In the genomic region with DNA sequence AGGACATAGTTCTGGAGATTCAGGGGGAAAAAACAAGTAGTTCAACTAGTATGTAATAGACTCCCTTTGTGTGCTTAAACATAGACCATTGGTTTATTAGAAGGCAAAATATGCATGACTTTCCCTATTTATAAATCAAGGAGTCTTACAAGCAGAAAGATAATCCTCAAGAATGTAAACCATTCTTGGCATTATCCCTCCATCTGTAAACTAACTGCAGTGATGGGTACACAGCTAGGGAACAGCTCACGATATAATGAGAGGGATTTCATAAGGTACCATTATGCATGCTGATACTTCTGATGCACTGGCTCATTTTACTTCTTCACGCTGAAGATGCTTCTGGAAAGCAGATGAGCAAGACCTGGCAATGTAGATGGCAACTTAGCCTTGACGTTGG, we compare ENCODE assay signal across 8 cellular contexts. TPM values are rescaled to one million over a fixed set of nuclear protein-coding genes. Genes with fewer than 3 reads are reported as not detected.
DNase-seq lines count a peak whose midpoint lies in the region; ATAC-seq and TF ChIP-seq lines count a peak whose summit lies in the region.

No MANE protein-coding gene starts in this region.

- ATAC-seq in HG02588 (IDR thresholded peaks at IDR 0.05; ENCODE audit: unreplicated experiment), result no peak

- H3K36me3 ChIP-seq in Peyer's patch, result no peaks in the 10 kb centered on the region

- POLR2A ChIA-PET in activated CD4-positive, alpha-beta memory T cell treated with anti-CD3 and anti-CD28 coated beads for 36 hours (lab: Charles Lee), result no interaction called here

- no peaks in the 10 kb centered on the region for H3K9me3 Mint-ChIP-seq in activated T-cell treated with anti-CD3 and anti-CD28 coated beads, Interleukin-2, amount 50 U/mL, for 24 hours
- peaks cover 2% of the 10 kb centered on the region for H3K9me3 Mint-ChIP-seq in activated CD4-positive, alpha-beta memory T cell treated with anti-CD3 and anti-CD28 coated beads for 36 hours

- intact Hi-C loops in activated CD4-positive, alpha-beta memory T cell treated with anti-CD3 and anti-CD28 coated beads for 36 hours (cut with micrococcal nuclease), result loop anchor here (10.0 kb wide), 1 partner anchor 848 kb away; no protein-coding TSS in a partner anchor

- peak overlapping the region; percentile 99 for H3K4me3 Mint-ChIP-seq in activated T-cell treated with anti-CD3 and anti-CD28 coated beads, Interleukin-2, amount 50 U/mL, for 24 hours
- H3K4me3 Mint-ChIP-seq in activated CD4-positive, alpha-beta memory T cell treated with anti-CD3 and anti-CD28 coated beads for 36 hours, result peak overlapping the region; percentile 95

- H3K9me3 ChIP-seq in Peyer's patch, result no peaks in the 10 kb centered on the region

- peaks cover 45% of the 10 kb centered on the region for H3K4me1 Mint-ChIP-seq in activated T-cell treated with anti-CD3 and anti-CD28 coated beads, Interleukin-2, amount 50 U/mL, for 24 hours (ENCODE audit: low read depth)
- peaks cover 32% of the 10 kb centered on the region for H3K4me1 Mint-ChIP-seq in activated CD4-positive, alpha-beta memory T cell treated with anti-CD3 and anti-CD28 coated beads for 36 hours (ENCODE audit: low read depth)

- no peak for TF ChIP-seq POLR2A in Peyer's patch (IDR thresholded peaks at IDR 0.05)

- DNase-seq in activated T-cell treated with anti-CD3 and anti-CD28 coated beads, Interleukin-2, amount 50 U/mL, for 24 hours, result no peak
- DNase-seq in activated T-cell treated with anti-CD3 and anti-CD28 coated beads for 4 hours, result no peak
- no peak for DNase-seq in activated CD4-positive, alpha-beta memory T cell treated with anti-CD3 and anti-CD28 coated beads for 36 hours
- no peak for DNase-seq in substantia nigra (lab: John Stamatoyannopoulos, UW)
- no peak for DNase-seq in UCSD-AML1 (lab: John Stamatoyannopoulos, UW; ENCODE audit: unreplicated experiment)
- no peak for DNase-seq in Peyer's patch

- peaks cover 43% of the 10 kb centered on the region for H3K36me3 Mint-ChIP-seq in activated T-cell treated with anti-CD3 and anti-CD28 coated beads, Interleukin-2, amount 50 U/mL, for 24 hours (ENCODE audit: low read depth)
- peaks cover 14% of the 10 kb centered on the region for H3K36me3 Mint-ChIP-seq in activated CD4-positive, alpha-beta memory T cell treated with anti-CD3 and anti-CD28 coated beads for 36 hours

- H3K27ac ChIP-seq in substantia nigra (ENCODE audit: low read depth, low read length, poor library complexity, severe bottlenecking) (peak overlapping the region; percentile 100), Peyer's patch (peak overlapping the region in 1 of 4 donors; percentile 91)

- H3K27me3 ChIP-seq in Peyer's patch, result no peaks in the 10 kb centered on the region

- TF ChIP-seq CTCF in Peyer's patch (IDR thresholded peaks at IDR 0.05), result no peak

- CTCF ChIA-PET in activated CD4-positive, alpha-beta memory T cell treated with anti-CD3 and anti-CD28 coated beads for 36 hours (lab: Charles Lee), result interaction anchor here (1.0 kb wide), 1 partner anchor 163 kb away, joined by 3 read pairs; no protein-coding TSS in a partner anchor

- H3K27me3 Mint-ChIP-seq in activated T-cell treated with anti-CD3 and anti-CD28 coated beads, Interleukin-2, amount 50 U/mL, for 24 hours, result no peaks in the 10 kb centered on the region
- peaks cover 2% of the 10 kb centered on the region for H3K27me3 Mint-ChIP-seq in activated CD4-positive, alpha-beta memory T cell treated with anti-CD3 and anti-CD28 coated beads for 36 hours

- peak overlapping the region; percentile 100 for H3K27ac Mint-ChIP-seq in activated T-cell treated with anti-CD3 and anti-CD28 coated beads, Interleukin-2, amount 50 U/mL, for 24 hours
- H3K27ac Mint-ChIP-seq in activated CD4-positive, alpha-beta memory T cell treated with anti-CD3 and anti-CD28 coated beads for 36 hours, result peak overlapping the region; percentile 31

- H3K4me1 ChIP-seq in Peyer's patch, result peaks cover 0 to 28% (median 4%) of the 10 kb centered on the region in 4 donors

- peak overlapping the region; percentile 56 for H3K4me3 ChIP-seq in iPS-11a (ENCODE audit: low read depth, low read length)
- H3K4me3 ChIP-seq in Peyer's patch, result peak overlapping the region in 2 of 4 donors; percentile 66 to 72

RNA-seq across cellular contexts. Expression of gene FBXO15, which starts 0.9 kb away (rescaled TPM):
- under 1 TPM; 0.67 to 0.75 TPM for total RNA-seq in activated CD4-positive, alpha-beta memory T cell treated with anti-CD3 and anti-CD28 coated beads for 36 hours
- not detected for total RNA-seq in Peyer's patch

RNA-seq across cellular contexts. Expression of gene TIMM21, which starts 1.6 kb away (rescaled TPM):
- 10 to 100 TPM; 37.1 to 38.3 TPM for total RNA-seq in activated CD4-positive, alpha-beta memory T cell treated with anti-CD3 and anti-CD28 coated beads for 36 hours
- 10 to 100 TPM; 15.9 to 36.3 (median 22.2) TPM for total RNA-seq in Peyer's patch
